10 cellular contexts compared by ENCODE assay signal in the genomic region with DNA sequence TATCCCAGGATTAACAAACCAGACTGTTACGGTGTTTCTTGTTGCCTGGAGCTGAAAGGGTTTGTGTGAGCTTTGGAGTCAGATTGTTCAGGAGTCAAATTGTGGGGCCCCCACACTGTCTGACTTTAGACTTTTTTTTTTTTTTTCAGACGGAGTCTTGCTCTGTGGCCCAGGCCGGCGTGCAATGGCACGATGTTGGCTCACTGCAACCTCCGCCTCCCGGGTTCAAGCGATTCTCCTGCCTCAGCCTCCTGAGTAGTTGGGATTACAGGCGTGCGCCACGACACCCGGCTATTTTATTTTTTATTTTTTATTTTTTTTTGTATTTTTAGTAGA. TPM values are rescaled to one million over a fixed set of nuclear protein-coding genes. Genes with fewer than 3 reads are reported as not detected.
DNase-seq lines count a peak whose midpoint lies in the region; ATAC-seq, FAIRE-seq and TF ChIP-seq lines count a peak whose summit lies in the region.
"Had no signal": no experiment of that assay in that cellular context is flagged by ENCODE, and none has a peak within 500 bp of the region (broad histone marks: within the 10 kb centered on the region; RNA-seq: fewer than 3 reads in every experiment).

No MANE protein-coding gene starts in this region.

- DNase-seq in SK-N-SH = no peak
- DNase-seq in activated T-helper 2 cell treated with anti-CD3 and anti-CD28 coated beads, Interferon-gamma antibody, Interleukin-2, Interleukin-4, amounts not matched to agents 10 μg/mL and 5 μg/mL and 100 μg/mL, durations not matched to agents 14 hours and 24 hours and 36 hours (ENCODE audit: low spot score) = no peak
- no peak for DNase-seq in keratinocyte (ENCODE audit: low read depth, low spot score)
- no peak for DNase-seq in stimulated activated naive CD8-positive, alpha-beta T cell treated with anti-CD3 and anti-CD28 coated beads, Interleukin-15, amount 100 ng/mL, for 72 hours
- no peak for DNase-seq in GM10266 (ENCODE audit: extremely low spot score)

- H4K20me1 ChIP-seq in SK-N-SH (ENCODE audit: insufficient read depth) = no peaks in the 10 kb centered on the region
- H4K20me1 ChIP-seq in keratinocyte (ENCODE audit: control insufficient read depth, extremely low read depth, insufficient read depth, low read length) = no peaks in the 10 kb centered on the region

- H3K4me2 ChIP-seq in SK-N-SH (peak overlapping the region; percentile 92), keratinocyte (ENCODE audit: control insufficient read depth, extremely low read depth, insufficient read depth, low read depth, low read length) (peak overlapping the region; percentile 97)

- TF ChIP-seq CTCF in SK-N-SH (IDR thresholded peaks at IDR 0.05) (no peak), keratinocyte (optimal IDR thresholded peaks at IDR 0.05 in 1 of 3, IDR thresholded peaks at IDR 0.05 in 1 of 3, conservative IDR thresholded peaks at IDR 0.05 in 1 of 3; ENCODE audit: extremely low read depth in 1 of 3, insufficient read depth in 2 of 3, low read length in 3 of 3) (no peak), GM10266 (IDR thresholded peaks at IDR 0.05; ENCODE audit: control insufficient read depth, insufficient read depth, low read depth, missing control alignments) (no peak)

- no peaks in the 10 kb centered on the region for H3K9me2 ChIP-seq in SK-N-SH

- H3K4me1 Mint-ChIP-seq in activated T-helper 2 cell treated with anti-CD3 and anti-CD28 coated beads, Interferon-gamma antibody, Interleukin-2, Interleukin-4, amounts not matched to agents 10 μg/mL and 5 μg/mL and 100 μg/mL, durations not matched to agents 14 hours and 24 hours and 36 hours (ENCODE audit: low read depth) = peaks cover 21% of the 10 kb centered on the region
- H3K4me1 Mint-ChIP-seq in stimulated activated naive CD8-positive, alpha-beta T cell treated with anti-CD3 and anti-CD28 coated beads, Interleukin-15, amount 100 ng/mL, for 72 hours = peaks cover 23% of the 10 kb centered on the region

- CTCF ChIA-PET in SK-N-SH (lab: Yijun Ruan, JAX) = interaction anchor here (0.6 to 2.0 kb wide), 20 partner anchors 9 to 1361 kb away, joined by 3 to 17 read pairs (median 4); partner anchors contain the start of gene CDK4

- H3K79me2 ChIP-seq in SK-N-SH (ENCODE audit: insufficient read depth) (peaks cover 36% of the 10 kb centered on the region), keratinocyte (ENCODE audit: control insufficient read depth, insufficient read depth, low read length) (peaks cover 16% of the 10 kb centered on the region)

- H3F3A ChIP-seq in SK-N-SH (replicated peaks; ENCODE audit: insufficient read depth) = peaks cover 18% of the 10 kb centered on the region

- no peaks in the 10 kb centered on the region for H3K9me1 ChIP-seq in keratinocyte (ENCODE audit: control insufficient read depth, extremely low read depth, insufficient read depth, low read length)

- FAIRE-seq in keratinocyte (lab: Jason Lieb, UNC) = no peak
- FAIRE-seq: A204.1, TTC549 had no signal

- peaks cover 24 to 37% of the 10 kb centered on the region in 2 experiments for H3K36me3 ChIP-seq in SK-N-SH (replicated peaks in 1 of 2; ENCODE audit: control insufficient read depth in 1 of 2, insufficient read depth in 2 of 2, low read length in 1 of 2)
- peaks cover 10 to 16% of the 10 kb centered on the region in 2 experiments for H3K36me3 ChIP-seq in keratinocyte (ENCODE audit: control insufficient read depth in 2 of 2, extremely low read depth in 1 of 2, insufficient read depth in 2 of 2, low read length in 2 of 2)

- 56% methylated on average over 12 of the region's 12 CpGs for WGBS in SK-N-SH (ENCODE audit: low lambda C conversion rate)

- intact Hi-C loops in activated T-helper 2 cell treated with anti-CD3 and anti-CD28 coated beads, Interferon-gamma antibody, Interleukin-2, Interleukin-4, amounts not matched to agents 10 μg/mL and 5 μg/mL and 100 μg/mL, durations not matched to agents 14 hours and 24 hours and 36 hours (cut with micrococcal nuclease) = loop anchor here (2.0 to 5.0 kb wide), 2 partner anchors 64 to 121 kb away; partner anchors contain the start of gene CTDSP2

- no peaks in the 10 kb centered on the region for H3K27me3 Mint-ChIP-seq in activated T-helper 2 cell treated with anti-CD3 and anti-CD28 coated beads, Interferon-gamma antibody, Interleukin-2, Interleukin-4, amounts not matched to agents 10 μg/mL and 5 μg/mL and 100 μg/mL, durations not matched to agents 14 hours and 24 hours and 36 hours (ENCODE audit: low read depth)
- H3K27me3 Mint-ChIP-seq in stimulated activated naive CD8-positive, alpha-beta T cell treated with anti-CD3 and anti-CD28 coated beads, Interleukin-15, amount 100 ng/mL, for 72 hours = no peaks in the 10 kb centered on the region

- H3K9ac ChIP-seq in SK-N-SH (peak overlapping the region; percentile 74), keratinocyte (ENCODE audit: control insufficient read depth, extremely low read depth, insufficient read depth, low read length) (peak overlapping the region; percentile 86)

- H3K4me3 ChIP-seq in SK-N-SH (ENCODE audit: low read depth in 2 of 2, low read length in 1 of 2) (peak overlapping the region; percentile 82 to 93), keratinocyte (ENCODE audit: control insufficient read depth in 2 of 3, extremely low read depth in 1 of 3, insufficient read depth in 2 of 3, low read depth in 1 of 3, low read length in 3 of 3) (peak overlapping the region; percentile 80 to 100 (median 99))

- ATAC-seq in SK-N-SH treated with all-trans-retinoic acid at 6 μM for 48 hours (no peak), GM21515 (IDR thresholded peaks at IDR 0.05; ENCODE audit: unreplicated experiment) (no peak), GM21825 (IDR thresholded peaks at IDR 0.05; ENCODE audit: unreplicated experiment) (no peak)
- no peak for ATAC-seq in stimulated activated naive CD8-positive, alpha-beta T cell treated with anti-CD3 and anti-CD28 coated beads, Interleukin-15, amount 100 ng/mL, for 72 hours

- peak overlapping the region; percentile 95 for H3K27ac Mint-ChIP-seq in activated T-helper 2 cell treated with anti-CD3 and anti-CD28 coated beads, Interferon-gamma antibody, Interleukin-2, Interleukin-4, amounts not matched to agents 10 μg/mL and 5 μg/mL and 100 μg/mL, durations not matched to agents 14 hours and 24 hours and 36 hours
- peak overlapping the region in 1 of 2 donors; percentile 96 for H3K27ac Mint-ChIP-seq in stimulated activated naive CD8-positive, alpha-beta T cell treated with anti-CD3 and anti-CD28 coated beads, Interleukin-15, amount 100 ng/mL, for 72 hours

- H3K4me1 ChIP-seq in SK-N-SH (ENCODE audit: control insufficient read depth in 1 of 2, insufficient read depth in 2 of 2, low read depth in 1 of 2, low read length in 1 of 2) (peaks cover 0 to 5% of the 10 kb centered on the region in 2 experiments; a peak in 1 of 4 replicates), keratinocyte (ENCODE audit: control insufficient read depth, extremely low read depth, insufficient read depth, low read length) (peaks cover 8% of the 10 kb centered on the region)

- TF ChIP-seq EP300 in SK-N-SH (IDR thresholded peaks at IDR 0.05; ENCODE audit: borderline replicate concordance in 1 of 2, low read depth in 1 of 2, low read length in 1 of 2) = no peak

- no peak for TF ChIP-seq RAD21 in SK-N-SH (IDR thresholded peaks at IDR 0.05; ENCODE audit: low read length)

- H3K4me3 Mint-ChIP-seq in activated T-helper 2 cell treated with anti-CD3 and anti-CD28 coated beads, Interferon-gamma antibody, Interleukin-2, Interleukin-4, amounts not matched to agents 10 μg/mL and 5 μg/mL and 100 μg/mL, durations not matched to agents 14 hours and 24 hours and 36 hours (ENCODE audit: low read depth) = peak overlapping the region; percentile 98
- H3K4me3 Mint-ChIP-seq in stimulated activated naive CD8-positive, alpha-beta T cell treated with anti-CD3 and anti-CD28 coated beads, Interleukin-15, amount 100 ng/mL, for 72 hours = peak overlapping the region; percentile 94 to 99

- H3K27ac ChIP-seq in SK-N-SH (ENCODE audit: low read depth in 2 of 2, low read length in 1 of 2) (no peak overlapping the region), keratinocyte (ENCODE audit: control insufficient read depth, insufficient read depth, low read length) (peak overlapping the region; percentile 75)

- dilution Hi-C loops in keratinocyte (cut with MboI; ENCODE audit: extremely low pct_ligation_motif_present, low sequenced_read_pairs) = no loop called here

- H2AFZ ChIP-seq in SK-N-SH (ENCODE audit: low read depth) (no peak overlapping the region), keratinocyte (ENCODE audit: control insufficient read depth, low read length) (peak overlapping the region; percentile 78)

- H3K9me3 ChIP-seq in SK-N-SH (no peaks in the 10 kb centered on the region), keratinocyte (ENCODE audit: control insufficient read depth, low read depth, low read length) (no peaks in the 10 kb centered on the region)

- H3K27me3 ChIP-seq in SK-N-SH (ENCODE audit: insufficient read depth) = no peaks in the 10 kb centered on the region
- no peaks in the 10 kb centered on the region for H3K27me3 ChIP-seq in keratinocyte (ENCODE audit: control insufficient read depth, extremely low read depth, insufficient read depth, low read length)

- H3K9me3 Mint-ChIP-seq in activated T-helper 2 cell treated with anti-CD3 and anti-CD28 coated beads, Interferon-gamma antibody, Interleukin-2, Interleukin-4, amounts not matched to agents 10 μg/mL and 5 μg/mL and 100 μg/mL, durations not matched to agents 14 hours and 24 hours and 36 hours = no peaks in the 10 kb centered on the region
- no peaks in the 10 kb centered on the region for H3K9me3 Mint-ChIP-seq in stimulated activated naive CD8-positive, alpha-beta T cell treated with anti-CD3 and anti-CD28 coated beads, Interleukin-15, amount 100 ng/mL, for 72 hours

- H3K36me3 Mint-ChIP-seq in activated T-helper 2 cell treated with anti-CD3 and anti-CD28 coated beads, Interferon-gamma antibody, Interleukin-2, Interleukin-4, amounts not matched to agents 10 μg/mL and 5 μg/mL and 100 μg/mL, durations not matched to agents 14 hours and 24 hours and 36 hours (ENCODE audit: low read depth) = peaks cover 33% of the 10 kb centered on the region

- POLR2A ChIA-PET in SK-N-SH (lab: Yijun Ruan, JAX) = no interaction called here

RNA-seq across cellular contexts. Expression of gene TSFM, which starts 0.8 kb away (rescaled TPM):
- polyA plus RNA-seq in SK-N-SH (2012; rRNA removed) (23.0 and 28.7 TPM in 2 replicates), keratinocyte (20.4 to 30.5 TPM (median 21.0 TPM) in 3 replicates)
- polyA plus RNA-seq in SK-N-SH (2012; cell fraction: cytosol; rRNA removed) = 21.6 and 24.8 TPM in 2 replicates
- polyA plus RNA-seq in SK-N-SH (2012; cell fraction: nucleus; rRNA removed) = 22.6 and 32.2 TPM in 2 replicates
- total RNA-seq in activated T-helper 2 cell treated with anti-CD3 and anti-CD28 coated beads, Interferon-gamma antibody, Interleukin-2, Interleukin-4, amounts not matched to agents 10 μg/mL and 5 μg/mL and 100 μg/mL, durations not matched to agents 14 hours and 24 hours and 36 hours = 44.9 and 52.7 TPM in 2 replicates
- 21.3 TPM for polyA plus RNA-seq in keratinocyte (2011; ENCODE audit: low read depth)
- polyA plus RNA-seq in keratinocyte (2011; cell fraction: cytosol; rRNA removed) = 12.9 and 16.0 TPM in 2 replicates
- polyA plus RNA-seq in keratinocyte (2011; cell fraction: nucleus; rRNA removed) = 19.2 and 21.7 TPM in 2 replicates
- 26.7 and 28.8 TPM in 2 replicates for polyA plus RNA-seq in keratinocyte (2012; ENCODE audit: low replicate concordance)
- 4.7 to 7.1 TPM (median 5.6 TPM) in 3 replicates for polyA minus RNA-seq in keratinocyte
- polyA minus RNA-seq in keratinocyte (2011; cell fraction: cytosol; rRNA and poly(A)+ RNA removed) = 11.1 TPM
- polyA minus RNA-seq in keratinocyte (2011; cell fraction: nucleus; rRNA and poly(A)+ RNA removed) = 4.6 and 4.7 TPM in 2 replicates

RNA-seq across cellular contexts. Expression of gene EEF1AKMT3, which starts 11.0 kb away (rescaled TPM):
- polyA plus RNA-seq in SK-N-SH (2012; rRNA removed) (10.3 and 10.8 TPM in 2 replicates), keratinocyte (5.4 to 7.7 TPM (median 6.5 TPM) in 3 replicates)
- 10.6 and 11.1 TPM in 2 replicates for polyA plus RNA-seq in SK-N-SH (2012; cell fraction: cytosol; rRNA removed)
- polyA plus RNA-seq in SK-N-SH (2012; cell fraction: nucleus; rRNA removed) = 12.7 and 13.1 TPM in 2 replicates
- total RNA-seq in activated T-helper 2 cell treated with anti-CD3 and anti-CD28 coated beads, Interferon-gamma antibody, Interleukin-2, Interleukin-4, amounts not matched to agents 10 μg/mL and 5 μg/mL and 100 μg/mL, durations not matched to agents 14 hours and 24 hours and 36 hours = 5.1 and 5.8 TPM in 2 replicates
- 1.0 TPM for polyA plus RNA-seq in keratinocyte (2011; ENCODE audit: low read depth)
- 5.2 and 8.8 TPM in 2 replicates for polyA plus RNA-seq in keratinocyte (2011; cell fraction: cytosol; rRNA removed)
- 5.4 and 6.5 TPM in 2 replicates for polyA plus RNA-seq in keratinocyte (2011; cell fraction: nucleus; rRNA removed)
- polyA plus RNA-seq in keratinocyte (2012; ENCODE audit: low replicate concordance) = 3.5 and 4.8 TPM in 2 replicates
- polyA minus RNA-seq in keratinocyte = 5.3 to 11.1 TPM (median 9.7 TPM) in 3 replicates
- polyA minus RNA-seq in keratinocyte (2011; cell fraction: cytosol; rRNA and poly(A)+ RNA removed) = 3.3 TPM
- polyA minus RNA-seq in keratinocyte (2011; cell fraction: nucleus; rRNA and poly(A)+ RNA removed) = 2.1 and 2.6 TPM in 2 replicates

RNA-seq across cellular contexts. Expression of gene METTL1, which starts 11.5 kb away (rescaled TPM):
- polyA plus RNA-seq in SK-N-SH (2012; rRNA removed) = 28.0 and 33.2 TPM in 2 replicates
- 21.1 and 21.7 TPM in 2 replicates for polyA plus RNA-seq in SK-N-SH (2012; cell fraction: cytosol; rRNA removed)
- polyA plus RNA-seq in SK-N-SH (2012; cell fraction: nucleus; rRNA removed) = 65.6 and 65.7 TPM in 2 replicates
- 61.2 and 64.5 TPM in 2 replicates for total RNA-seq in activated T-helper 2 cell treated with anti-CD3 and anti-CD28 coated beads, Interferon-gamma antibody, Interleukin-2, Interleukin-4, amounts not matched to agents 10 μg/mL and 5 μg/mL and 100 μg/mL, durations not matched to agents 14 hours and 24 hours and 36 hours
- 24.3 to 25.5 TPM (median 24.5 TPM) in 3 replicates for polyA plus RNA-seq in keratinocyte
- 4.7 TPM for polyA plus RNA-seq in keratinocyte (2011; ENCODE audit: low read depth)
- 14.9 and 17.4 TPM in 2 replicates for polyA plus RNA-seq in keratinocyte (2011; cell fraction: cytosol; rRNA removed)
- polyA plus RNA-seq in keratinocyte (2011; cell fraction: nucleus; rRNA removed) = 25.0 and 25.7 TPM in 2 replicates
- 20.5 and 24.2 TPM in 2 replicates for polyA plus RNA-seq in keratinocyte (2012; ENCODE audit: low replicate concordance)
- polyA minus RNA-seq in keratinocyte = 18.9 to 42.7 TPM (median 23.0 TPM) in 3 replicates
- 13.6 TPM for polyA minus RNA-seq in keratinocyte (2011; cell fraction: cytosol; rRNA and poly(A)+ RNA removed)
- 9.8 and 12.8 TPM in 2 replicates for polyA minus RNA-seq in keratinocyte (2011; cell fraction: nucleus; rRNA and poly(A)+ RNA removed)

RNA-seq across cellular contexts. Expression of gene CYP27B1, which starts 16.6 kb away (rescaled TPM):
- polyA plus RNA-seq in SK-N-SH (2012; rRNA removed) (1.7 and 2.3 TPM in 2 replicates), keratinocyte (19.0 to 40.5 TPM (median 33.6 TPM) in 3 replicates)
- 0.41 and 0.59 TPM in 2 replicates for polyA plus RNA-seq in SK-N-SH (2012; cell fraction: cytosol; rRNA removed)
- polyA plus RNA-seq in SK-N-SH (2012; cell fraction: nucleus; rRNA removed) = 19.4 TPM in 2 replicates
- total RNA-seq in activated T-helper 2 cell treated with anti-CD3 and anti-CD28 coated beads, Interferon-gamma antibody, Interleukin-2, Interleukin-4, amounts not matched to agents 10 μg/mL and 5 μg/mL and 100 μg/mL, durations not matched to agents 14 hours and 24 hours and 36 hours = 11.3 and 13.0 TPM in 2 replicates
- 2.2 TPM for polyA plus RNA-seq in keratinocyte (2011; ENCODE audit: low read depth)
- 19.7 and 19.8 TPM in 2 replicates for polyA plus RNA-seq in keratinocyte (2011; cell fraction: cytosol; rRNA removed)
- polyA plus RNA-seq in keratinocyte (2011; cell fraction: nucleus; rRNA removed) = 43.4 and 50.3 TPM in 2 replicates
- polyA plus RNA-seq in keratinocyte (2012; ENCODE audit: low replicate concordance) = 5.4 and 33.7 TPM in 2 replicates
- 14.0 to 33.1 TPM (median 26.7 TPM) in 3 replicates for polyA minus RNA-seq in keratinocyte
- polyA minus RNA-seq in keratinocyte (2011; cell fraction: cytosol; rRNA and poly(A)+ RNA removed) = 30.1 TPM
- 13.7 and 14.6 TPM in 2 replicates for polyA minus RNA-seq in keratinocyte (2011; cell fraction: nucleus; rRNA and poly(A)+ RNA removed)

RNA-seq across cellular contexts. Expression of gene MARCHF9, which starts 28.5 kb away (rescaled TPM):
- 21.2 and 24.2 TPM in 2 replicates for polyA plus RNA-seq in SK-N-SH (2012; rRNA removed)
- polyA plus RNA-seq in SK-N-SH (2012; cell fraction: cytosol; rRNA removed) = 11.5 and 17.1 TPM in 2 replicates
- 37.4 and 43.9 TPM in 2 replicates for polyA plus RNA-seq in SK-N-SH (2012; cell fraction: nucleus; rRNA removed)
- total RNA-seq in activated T-helper 2 cell treated with anti-CD3 and anti-CD28 coated beads, Interferon-gamma antibody, Interleukin-2, Interleukin-4, amounts not matched to agents 10 μg/mL and 5 μg/mL and 100 μg/mL, durations not matched to agents 14 hours and 24 hours and 36 hours = 24.7 and 26.2 TPM in 2 replicates
- polyA plus RNA-seq in keratinocyte = 10.9 to 17.0 TPM (median 12.4 TPM) in 3 replicates
- 4.9 TPM for polyA plus RNA-seq in keratinocyte (2011; ENCODE audit: low read depth)
- polyA plus RNA-seq in keratinocyte (2011; cell fraction: cytosol; rRNA removed) = 9.6 and 13.5 TPM in 2 replicates
- 16.9 and 17.9 TPM in 2 replicates for polyA plus RNA-seq in keratinocyte (2011; cell fraction: nucleus; rRNA removed)
- 13.6 and 14.4 TPM in 2 replicates for polyA plus RNA-seq in keratinocyte (2012; ENCODE audit: low replicate concordance)
- polyA minus RNA-seq in keratinocyte = 13.7 to 27.7 TPM (median 18.3 TPM) in 3 replicates
- 20.9 TPM for polyA minus RNA-seq in keratinocyte (2011; cell fraction: cytosol; rRNA and poly(A)+ RNA removed)
- 4.5 and 8.8 TPM in 2 replicates for polyA minus RNA-seq in keratinocyte (2011; cell fraction: nucleus; rRNA and poly(A)+ RNA removed)
